In genomic region chr7:107744345-107744750, GRCh38 we compare ENCODE assay signal across 8 cellular contexts. TPM values are rescaled to one million over a fixed set of nuclear protein-coding genes. Genes with fewer than 3 reads are reported as not detected.
DNase-seq lines count a peak whose midpoint lies in the region; ATAC-seq and TF ChIP-seq lines count a peak whose summit lies in the region.

No MANE protein-coding gene starts in this region.

- H4K91ac ChIP-seq in mesenchymal stem cell (ENCODE audit: low read length): no peak overlapping the region

- H3K9me2 ChIP-seq in GM23338 (ENCODE audit: insufficient read depth): no peaks in the 10 kb centered on the region

- peak overlapping the region; percentile 98 for H3K27ac ChIP-seq in GM23338 (ENCODE audit: low read depth)
- peak overlapping the region; percentile 96 for H3K27ac ChIP-seq in mesenchymal stem cell (ENCODE audit: low read length, poor library complexity, severe bottlenecking)
- H3K27ac ChIP-seq in vagina: peak overlapping the region; percentile 91

- peak; percentile 40 for ATAC-seq in GM18505 (IDR thresholded peaks at IDR 0.05; ENCODE audit: unreplicated experiment)
- peak; percentile 51 for ATAC-seq in GM23338

- H3K27ac Mint-ChIP-seq in GM23338: peak overlapping the region; percentile 100

- H3K36me3 Mint-ChIP-seq in GM23338 (ENCODE audit: low read depth): peaks cover 3% of the 10 kb centered on the region; the same call in 1 of the 3 replicates

- peaks cover 31% of the 10 kb centered on the region for H3K4me1 ChIP-seq in GM23338 (ENCODE audit: insufficient read depth)
- H3K4me1 ChIP-seq in mesenchymal stem cell (ENCODE audit: control insufficient read depth, insufficient read depth, low read depth, low read length): peaks cover 4% of the 10 kb centered on the region
- peaks cover 52% of the 10 kb centered on the region for H3K4me1 ChIP-seq in vagina

- H3K4me1 Mint-ChIP-seq in GM23338: peaks cover 17% of the 10 kb centered on the region

- no peaks in the 10 kb centered on the region for H3K9me3 Mint-ChIP-seq in GM23338

- H2BK12ac ChIP-seq in mesenchymal stem cell (ENCODE audit: low read length in 2 of 2): no peak overlapping the region

- no peak overlapping the region for H2BK15ac ChIP-seq in mesenchymal stem cell (ENCODE audit: low read depth, poor library complexity, severe bottlenecking)

- H3K4me3 ChIP-seq in GM23338: peak overlapping the region; percentile 87
- peak overlapping the region; percentile 87 for H3K4me3 ChIP-seq in LNCaP clone FGC (ENCODE audit: low read depth, low read length)
- H3K4me3 ChIP-seq in cardiac fibroblast (replicated peaks in 1 of 2; ENCODE audit: low read depth in 2 of 2, low read length in 2 of 2): peak overlapping the region; percentile 84 to 85
- H3K4me3 ChIP-seq in mesenchymal stem cell (ENCODE audit: insufficient read depth in 1 of 2, low read depth in 1 of 2, low read length in 2 of 2): peak overlapping the region; percentile 71 to 95
- peak overlapping the region; percentile 72 to 94 for H3K4me3 ChIP-seq in vagina

- H3K79me1 ChIP-seq in mesenchymal stem cell (replicated peaks; ENCODE audit: low read length, poor library complexity, severe bottlenecking): peaks cover 2% of the 10 kb centered on the region

- no peak overlapping the region for H2BK120ac ChIP-seq in mesenchymal stem cell (ENCODE audit: low read depth, low read length)

- 0% methylated on average over 19 of the region's 22 CpGs for WGBS in mesenchymal stem cell

- TF ChIP-seq CTCF in GM23338 (conservative IDR thresholded peaks at IDR 0.05; ENCODE audit: low read depth in 2 of 2): no peak
- TF ChIP-seq CTCF in LNCaP clone FGC (IDR thresholded peaks at IDR 0.05; ENCODE audit: control insufficient read depth, extremely low read depth, insufficient read depth): no peak
- TF ChIP-seq CTCF in cardiac fibroblast (IDR thresholded peaks at IDR 0.05; ENCODE audit: low read depth, low read length): no peak
- no peak for TF ChIP-seq CTCF in vagina (IDR thresholded peaks at IDR 0.05)

- intact Hi-C loops in vagina (cut with DNase I): no loop called here

- peak overlapping the region; percentile 70; the same call in 1 of the 2 replicates for H2AFZ ChIP-seq in GM23338
- H2AFZ ChIP-seq in mesenchymal stem cell (ENCODE audit: low read depth, low read length): peak overlapping the region; percentile 75

- DNase-seq in GM23338 (ENCODE audit: low spot score) (no peak), LNCaP clone FGC (ENCODE audit: low read depth) (no peak), cardiac fibroblast (ENCODE audit: low read depth in 2 of 2) (no peak), mesenchymal stem cell (no peak), vagina (ENCODE audit: extremely low spot score in 2 of 2) (no peak), NCI-H128 (lab: John Stamatoyannopoulos, UW; ENCODE audit: unreplicated experiment) (no peak), AG20443 (ENCODE audit: low spot score) (no peak)

- H3K14ac ChIP-seq in mesenchymal stem cell (ENCODE audit: low read length in 2 of 2): no peak overlapping the region

- peak overlapping the region; percentile 96 for H3K9ac ChIP-seq in mesenchymal stem cell (ENCODE audit: low read length)

- peak overlapping the region; percentile 15 for H2BK5ac ChIP-seq in mesenchymal stem cell (ENCODE audit: low read depth, low read length, poor library complexity, severe bottlenecking)

- peak overlapping the region; percentile 33 for H4K8ac ChIP-seq in mesenchymal stem cell (ENCODE audit: low read length)

- H3K23ac ChIP-seq in mesenchymal stem cell (ENCODE audit: low read length in 2 of 2): peak overlapping the region in 1 of 2 experiments; percentile 15

- H3K79me2 ChIP-seq in GM23338 (replicated peaks; ENCODE audit: insufficient read depth): peaks cover 53% of the 10 kb centered on the region

- H3F3A ChIP-seq in GM23338 (replicated peaks; ENCODE audit: low read depth): peaks cover 4% of the 10 kb centered on the region; the same call in 1 of the 2 replicates

- no peaks in the 10 kb centered on the region for H3K9me3 ChIP-seq in mesenchymal stem cell (ENCODE audit: control insufficient read depth, low read length)
- H3K9me3 ChIP-seq in vagina: no peaks in the 10 kb centered on the region

- H3K4me2 ChIP-seq in GM23338: peak overlapping the region; percentile 96
- H3K4me2 ChIP-seq in mesenchymal stem cell (ENCODE audit: low read length, poor library complexity, severe bottlenecking): peak overlapping the region; percentile 86

- H3K4me3 Mint-ChIP-seq in GM23338: peak overlapping the region; percentile 98

- peak overlapping the region; percentile 23 to 92 for H3K18ac ChIP-seq in mesenchymal stem cell (ENCODE audit: low read depth in 1 of 2, low read length in 2 of 2)

- H3K4ac ChIP-seq in mesenchymal stem cell (ENCODE audit: low read depth in 1 of 2, low read length in 2 of 2): peak overlapping the region; percentile 20 to 54

- H3K27me3 Mint-ChIP-seq in GM23338 (ENCODE audit: insufficient read depth, low read depth, poor library complexity): peaks cover 3% of the 10 kb centered on the region

- peaks cover 4% of the 10 kb centered on the region for H4K20me1 ChIP-seq in GM23338 (replicated peaks; ENCODE audit: insufficient read depth)

- peaks cover 6% of the 10 kb centered on the region; the same call in 1 of the 2 replicates for H3K36me3 ChIP-seq in GM23338 (ENCODE audit: insufficient read depth)
- peaks cover 0 to 7% of the 10 kb centered on the region in 2 experiments for H3K36me3 ChIP-seq in mesenchymal stem cell (ENCODE audit: control insufficient read depth in 1 of 2, insufficient read depth in 2 of 2, low read depth in 1 of 2, low read length in 2 of 2)
- peaks cover 0 to 5% of the 10 kb centered on the region in 2 donors for H3K36me3 ChIP-seq in vagina

- no peak overlapping the region for H2AK5ac ChIP-seq in mesenchymal stem cell (ENCODE audit: low read length, severe bottlenecking)

- H3K27me3 ChIP-seq in GM23338 (ENCODE audit: insufficient read depth): no peaks in the 10 kb centered on the region
- no peaks in the 10 kb centered on the region for H3K27me3 ChIP-seq in mesenchymal stem cell (ENCODE audit: control insufficient read depth in 1 of 2, insufficient read depth in 1 of 2, low read length in 2 of 2)
- H3K27me3 ChIP-seq in vagina: no peaks in the 10 kb centered on the region

- TF ChIP-seq POLR2A in GM18505 (IDR thresholded peaks at IDR 0.05; ENCODE audit: borderline replicate concordance, extremely low read depth, insufficient read depth, insufficient read length) (no peak), vagina (IDR thresholded peaks at IDR 0.05) (no peak)

TF ChIP-seq in GM23338, 12 proteins besides CTCF, POLR2A, EP300 and RAD21:
- TF ChIP-seq ZNF331 (CRISPR knock-in tag; IDR thresholded peaks at IDR 0.05; ENCODE audit: low read depth): no peak
- TF ChIP-seq CREB1 (CRISPR knock-in tag; IDR thresholded peaks at IDR 0.05; ENCODE audit: low read depth): no peak
- no peak for TF ChIP-seq REST (IDR thresholded peaks at IDR 0.05; ENCODE audit: unreplicated experiment)
- TF ChIP-seq ZNF114 (CRISPR knock-in tag; IDR thresholded peaks at IDR 0.05): no peak
TF ChIP-seq in GM23338: peak in this region for 0.

RNA-seq across cellular contexts. Expression of gene CBLL1, which starts 0.4 kb away (rescaled TPM):
- total RNA-seq in GM23338 (2014; rRNA removed; shearing (Covaris generic)): 31.1 and 65.4 TPM in 2 replicates
- polyA plus RNA-seq in GM23338 (2016; fragmentation: Nextera tagmentation; extraction: Ambion mirVana): 54.1 and 67.4 TPM in 2 replicates
- polyA plus RNA-seq in mesenchymal stem cell (2013, experiment 1 of 2): 26.8 TPM
- 25.0 TPM for polyA plus RNA-seq in mesenchymal stem cell (2013, experiment 2 of 2)
- total RNA-seq in vagina: 24.1 TPM

RNA-seq across cellular contexts. Expression of gene SLC26A3, which starts 58.7 kb away (rescaled TPM):
- total RNA-seq in GM23338 (2014; rRNA removed; shearing (Covaris generic)): not detected in 2 replicates
- not detected in 2 replicates for polyA plus RNA-seq in GM23338 (2016; fragmentation: Nextera tagmentation; extraction: Ambion mirVana)
- not detected for polyA plus RNA-seq in mesenchymal stem cell (2013, experiment 1 of 2)
- polyA plus RNA-seq in mesenchymal stem cell (2013, experiment 2 of 2): not detected
- total RNA-seq in vagina: not detected
